1 cellular context compared by ENCODE assay signal in the genomic region with DNA sequence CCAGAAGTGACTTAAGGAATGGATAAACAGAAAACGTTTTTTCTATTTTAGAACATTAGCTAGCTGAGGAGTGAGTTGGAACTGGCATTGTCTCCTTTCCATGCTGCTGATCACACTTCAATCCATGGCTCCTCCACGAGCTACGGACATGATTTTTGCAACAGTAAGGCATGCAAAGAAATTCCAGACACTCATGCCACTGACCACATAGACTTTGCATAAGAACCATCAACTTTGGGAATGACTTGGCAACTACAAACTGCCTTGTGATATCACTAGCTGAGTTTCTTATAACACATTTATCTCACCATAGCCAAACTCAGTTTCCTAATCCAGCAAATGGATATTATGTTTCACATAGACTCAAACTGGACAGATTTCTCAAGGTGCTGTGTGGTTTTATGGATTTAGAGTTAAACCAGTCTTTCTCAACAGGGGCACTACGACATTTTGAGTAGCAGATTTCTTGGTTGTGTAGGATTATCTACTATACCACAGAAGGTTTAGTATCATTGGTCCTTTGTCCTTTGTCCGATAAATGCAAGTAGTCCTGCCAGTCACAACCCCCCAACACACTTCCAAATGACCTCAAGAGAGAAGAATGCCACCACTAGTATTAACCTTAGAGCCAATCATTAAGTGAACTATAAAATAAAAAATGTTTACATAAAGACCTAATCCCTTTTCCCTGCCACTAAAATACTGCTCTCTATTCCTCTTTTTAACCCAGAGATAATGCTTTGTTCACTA.
TF ChIP-seq lines count a peak whose summit lies in the region.

No MANE protein-coding gene starts in this region.

TF ChIP-seq in WTC11, 78 proteins besides CTCF, POLR2A, EP300 and RAD21 (continued from another document):
- TF ChIP-seq, protein P1, sequence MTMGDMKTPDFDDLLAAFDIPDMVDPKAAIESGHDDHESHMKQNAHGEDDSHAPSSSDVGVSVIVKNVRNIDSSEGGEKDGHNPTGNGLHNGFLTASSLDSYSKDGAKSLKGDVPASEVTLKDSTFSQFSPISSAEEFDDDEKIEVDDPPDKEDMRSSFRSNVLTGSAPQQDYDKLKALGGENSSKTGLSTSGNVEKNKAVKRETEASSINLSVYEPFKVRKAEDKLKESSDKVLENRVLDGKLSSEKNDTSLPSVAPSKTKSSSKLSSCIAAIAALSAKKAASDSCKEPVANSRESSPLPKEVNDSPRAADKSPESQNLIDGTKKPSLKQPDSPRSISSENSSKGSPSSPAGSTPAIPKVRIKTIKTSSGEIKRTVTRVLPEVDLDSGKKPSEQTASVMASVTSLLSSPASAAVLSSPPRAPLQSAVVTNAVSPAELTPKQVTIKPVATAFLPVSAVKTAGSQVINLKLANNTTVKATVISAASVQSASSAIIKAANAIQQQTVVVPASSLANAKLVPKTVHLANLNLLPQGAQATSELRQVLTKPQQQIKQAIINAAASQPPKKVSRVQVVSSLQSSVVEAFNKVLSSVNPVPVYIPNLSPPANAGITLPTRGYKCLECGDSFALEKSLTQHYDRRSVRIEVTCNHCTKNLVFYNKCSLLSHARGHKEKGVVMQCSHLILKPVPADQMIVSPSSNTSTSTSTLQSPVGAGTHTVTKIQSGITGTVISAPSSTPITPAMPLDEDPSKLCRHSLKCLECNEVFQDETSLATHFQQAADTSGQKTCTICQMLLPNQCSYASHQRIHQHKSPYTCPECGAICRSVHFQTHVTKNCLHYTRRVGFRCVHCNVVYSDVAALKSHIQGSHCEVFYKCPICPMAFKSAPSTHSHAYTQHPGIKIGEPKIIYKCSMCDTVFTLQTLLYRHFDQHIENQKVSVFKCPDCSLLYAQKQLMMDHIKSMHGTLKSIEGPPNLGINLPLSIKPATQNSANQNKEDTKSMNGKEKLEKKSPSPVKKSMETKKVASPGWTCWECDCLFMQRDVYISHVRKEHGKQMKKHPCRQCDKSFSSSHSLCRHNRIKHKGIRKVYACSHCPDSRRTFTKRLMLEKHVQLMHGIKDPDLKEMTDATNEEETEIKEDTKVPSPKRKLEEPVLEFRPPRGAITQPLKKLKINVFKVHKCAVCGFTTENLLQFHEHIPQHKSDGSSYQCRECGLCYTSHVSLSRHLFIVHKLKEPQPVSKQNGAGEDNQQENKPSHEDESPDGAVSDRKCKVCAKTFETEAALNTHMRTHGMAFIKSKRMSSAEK (CRISPR knock-in tag; IDR thresholded peaks at IDR 0.05; ENCODE audit: borderline replicate concordance) = no peak
- TF ChIP-seq CBFB (CRISPR knock-in tag; IDR thresholded peaks at IDR 0.05; ENCODE audit: low read depth) = no peak
- no peak for TF ChIP-seq TCF7 (CRISPR knock-in tag; IDR thresholded peaks at IDR 0.05; ENCODE audit: low read depth)
- TF ChIP-seq, protein P2, sequence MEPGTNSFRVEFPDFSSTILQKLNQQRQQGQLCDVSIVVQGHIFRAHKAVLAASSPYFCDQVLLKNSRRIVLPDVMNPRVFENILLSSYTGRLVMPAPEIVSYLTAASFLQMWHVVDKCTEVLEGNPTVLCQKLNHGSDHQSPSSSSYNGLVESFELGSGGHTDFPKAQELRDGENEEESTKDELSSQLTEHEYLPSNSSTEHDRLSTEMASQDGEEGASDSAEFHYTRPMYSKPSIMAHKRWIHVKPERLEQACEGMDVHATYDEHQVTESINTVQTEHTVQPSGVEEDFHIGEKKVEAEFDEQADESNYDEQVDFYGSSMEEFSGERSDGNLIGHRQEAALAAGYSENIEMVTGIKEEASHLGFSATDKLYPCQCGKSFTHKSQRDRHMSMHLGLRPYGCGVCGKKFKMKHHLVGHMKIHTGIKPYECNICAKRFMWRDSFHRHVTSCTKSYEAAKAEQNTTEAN (CRISPR knock-in tag; IDR thresholded peaks at IDR 0.05) = no peak
- no peak for TF ChIP-seq TEAD1 (CRISPR knock-in tag; IDR thresholded peaks at IDR 0.05)
- TF ChIP-seq KAT7 (CRISPR knock-in tag; IDR thresholded peaks at IDR 0.05; ENCODE audit: borderline replicate concordance) = no peak
- no peak for TF ChIP-seq ARID4B (CRISPR knock-in tag; IDR thresholded peaks at IDR 0.05; ENCODE audit: borderline replicate concordance)
